Comparison of ENCODE assay signal across 2 cellular contexts in the genomic region with DNA sequence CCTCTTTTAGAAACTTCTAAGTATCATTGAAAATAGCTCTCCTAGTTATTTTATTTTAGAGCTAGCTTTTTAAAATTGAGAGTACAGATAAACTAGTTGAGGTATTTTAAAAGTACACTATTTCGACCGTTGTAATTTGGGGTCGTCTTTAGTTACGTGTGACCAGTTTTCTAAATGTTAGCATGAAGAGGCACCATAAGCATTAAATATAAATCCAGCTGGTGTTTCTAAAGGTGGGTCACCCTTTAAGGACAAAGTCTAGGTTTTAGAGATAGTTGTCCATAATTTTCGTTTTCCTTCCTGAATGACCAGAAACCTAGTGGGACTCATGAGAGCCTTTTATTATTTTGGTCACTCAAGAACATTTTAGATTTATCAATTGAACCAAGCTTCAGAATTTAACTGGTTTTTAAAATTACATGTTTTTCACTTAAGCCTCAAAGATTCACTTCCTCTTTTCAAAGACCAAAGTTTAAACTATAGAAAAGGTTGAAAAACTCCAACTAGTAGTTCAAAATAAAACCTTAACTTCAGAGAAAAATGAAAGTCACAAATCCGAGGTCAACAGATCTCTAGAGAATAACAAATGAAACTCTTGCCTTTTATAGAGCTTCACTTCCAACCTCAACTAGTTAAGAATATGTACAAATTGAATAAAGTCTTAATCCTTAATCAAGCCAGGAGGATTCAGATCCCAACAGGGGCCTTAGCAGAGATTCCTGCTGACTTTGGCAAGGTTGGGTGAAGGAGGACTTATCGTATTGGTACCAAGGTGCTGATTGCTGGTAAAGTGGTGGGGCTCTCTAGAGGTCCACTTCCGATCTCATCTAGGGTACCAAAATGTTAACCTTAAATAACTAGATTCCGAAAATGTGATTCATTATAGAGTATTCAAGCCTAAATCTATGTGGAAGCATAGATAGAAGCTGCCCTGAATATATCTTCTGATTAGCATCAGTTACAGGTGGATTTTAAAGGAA.
TF ChIP-seq lines count a peak whose summit lies in the region.

No MANE protein-coding gene starts in this region.

TF ChIP-seq in GM23338, 12 proteins besides CTCF, POLR2A, EP300 and RAD21 (continued from another document and continues in another):
- TF ChIP-seq REST (IDR thresholded peaks at IDR 0.05; ENCODE audit: unreplicated experiment) (no peak), EZH2phosphoT487 (IDR thresholded peaks at IDR 0.05; ENCODE audit: unreplicated experiment) (no peak), NANOG (IDR thresholded peaks at IDR 0.05; ENCODE audit: borderline replicate concordance) (no peak), ZNF331 (CRISPR knock-in tag; IDR thresholded peaks at IDR 0.05; ENCODE audit: low read depth) (no peak), ETS1 (IDR thresholded peaks at IDR 0.05) (no peak)
- TF ChIP-seq, protein P1, sequence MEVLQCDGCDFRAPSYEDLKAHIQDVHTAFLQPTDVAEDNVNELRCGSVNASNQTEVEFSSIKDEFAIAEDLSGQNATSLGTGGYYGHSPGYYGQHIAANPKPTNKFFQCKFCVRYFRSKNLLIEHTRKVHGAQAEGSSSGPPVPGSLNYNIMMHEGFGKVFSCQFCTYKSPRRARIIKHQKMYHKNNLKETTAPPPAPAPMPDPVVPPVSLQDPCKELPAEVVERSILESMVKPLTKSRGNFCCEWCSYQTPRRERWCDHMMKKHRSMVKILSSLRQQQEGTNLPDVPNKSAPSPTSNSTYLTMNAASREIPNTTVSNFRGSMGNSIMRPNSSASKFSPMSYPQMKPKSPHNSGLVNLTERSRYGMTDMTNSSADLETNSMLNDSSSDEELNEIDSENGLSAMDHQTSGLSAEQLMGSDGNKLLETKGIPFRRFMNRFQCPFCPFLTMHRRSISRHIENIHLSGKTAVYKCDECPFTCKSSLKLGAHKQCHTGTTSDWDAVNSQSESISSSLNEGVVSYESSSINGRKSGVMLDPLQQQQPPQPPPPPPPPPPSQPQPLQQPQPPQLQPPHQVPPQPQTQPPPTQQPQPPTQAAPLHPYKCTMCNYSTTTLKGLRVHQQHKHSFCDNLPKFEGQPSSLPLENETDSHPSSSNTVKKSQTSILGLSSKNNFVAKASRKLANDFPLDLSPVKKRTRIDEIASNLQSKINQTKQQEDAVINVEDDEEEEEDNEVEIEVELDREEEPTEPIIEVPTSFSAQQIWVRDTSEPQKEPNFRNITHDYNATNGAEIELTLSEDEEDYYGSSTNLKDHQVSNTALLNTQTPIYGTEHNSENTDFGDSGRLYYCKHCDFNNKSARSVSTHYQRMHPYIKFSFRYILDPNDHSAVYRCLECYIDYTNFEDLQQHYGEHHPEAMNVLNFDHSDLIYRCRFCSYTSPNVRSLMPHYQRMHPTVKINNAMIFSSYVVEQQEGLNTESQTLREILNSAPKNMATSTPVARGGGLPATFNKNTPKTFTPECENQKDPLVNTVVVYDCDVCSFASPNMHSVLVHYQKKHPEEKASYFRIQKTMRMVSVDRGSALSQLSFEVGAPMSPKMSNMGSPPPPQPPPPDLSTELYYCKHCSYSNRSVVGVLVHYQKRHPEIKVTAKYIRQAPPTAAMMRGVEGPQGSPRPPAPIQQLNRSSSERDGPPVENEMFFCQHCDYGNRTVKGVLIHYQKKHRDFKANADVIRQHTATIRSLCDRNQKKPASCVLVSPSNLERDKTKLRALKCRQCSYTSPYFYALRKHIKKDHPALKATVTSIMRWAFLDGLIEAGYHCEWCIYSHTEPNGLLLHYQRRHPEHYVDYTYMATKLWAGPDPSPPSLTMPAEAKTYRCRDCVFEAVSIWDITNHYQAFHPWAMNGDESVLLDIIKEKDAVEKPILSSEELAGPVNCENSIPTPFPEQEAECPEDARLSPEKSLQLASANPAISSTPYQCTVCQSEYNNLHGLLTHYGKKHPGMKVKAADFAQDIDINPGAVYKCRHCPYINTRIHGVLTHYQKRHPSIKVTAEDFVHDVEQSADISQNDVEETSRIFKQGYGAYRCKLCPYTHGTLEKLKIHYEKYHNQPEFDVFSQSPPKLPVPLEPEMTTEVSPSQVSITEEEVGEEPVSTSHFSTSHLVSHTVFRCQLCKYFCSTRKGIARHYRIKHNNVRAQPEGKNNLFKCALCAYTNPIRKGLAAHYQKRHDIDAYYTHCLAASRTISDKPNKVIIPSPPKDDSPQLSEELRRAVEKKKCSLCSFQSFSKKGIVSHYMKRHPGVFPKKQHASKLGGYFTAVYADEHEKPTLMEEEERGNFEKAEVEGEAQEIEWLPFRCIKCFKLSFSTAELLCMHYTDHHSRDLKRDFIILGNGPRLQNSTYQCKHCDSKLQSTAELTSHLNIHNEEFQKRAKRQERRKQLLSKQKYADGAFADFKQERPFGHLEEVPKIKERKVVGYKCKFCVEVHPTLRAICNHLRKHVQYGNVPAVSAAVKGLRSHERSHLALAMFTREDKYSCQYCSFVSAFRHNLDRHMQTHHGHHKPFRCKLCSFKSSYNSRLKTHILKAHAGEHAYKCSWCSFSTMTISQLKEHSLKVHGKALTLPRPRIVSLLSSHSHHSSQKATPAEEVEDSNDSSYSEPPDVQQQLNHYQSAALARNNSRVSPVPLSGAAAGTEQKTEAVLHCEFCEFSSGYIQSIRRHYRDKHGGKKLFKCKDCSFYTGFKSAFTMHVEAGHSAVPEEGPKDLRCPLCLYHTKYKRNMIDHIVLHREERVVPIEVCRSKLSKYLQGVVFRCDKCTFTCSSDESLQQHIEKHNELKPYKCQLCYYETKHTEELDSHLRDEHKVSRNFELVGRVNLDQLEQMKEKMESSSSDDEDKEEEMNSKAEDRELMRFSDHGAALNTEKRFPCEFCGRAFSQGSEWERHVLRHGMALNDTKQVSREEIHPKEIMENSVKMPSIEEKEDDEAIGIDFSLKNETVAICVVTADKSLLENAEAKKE (CRISPR knock-in tag; IDR thresholded peaks at IDR 0.05) = no peak

TF ChIP-seq in SK-N-SH treated with all-trans-retinoic acid at 6 μM for 48 hours, 23 proteins besides CTCF, POLR2A, EP300 and RAD21 (continued from another document):
- TF ChIP-seq, protein P2, sequence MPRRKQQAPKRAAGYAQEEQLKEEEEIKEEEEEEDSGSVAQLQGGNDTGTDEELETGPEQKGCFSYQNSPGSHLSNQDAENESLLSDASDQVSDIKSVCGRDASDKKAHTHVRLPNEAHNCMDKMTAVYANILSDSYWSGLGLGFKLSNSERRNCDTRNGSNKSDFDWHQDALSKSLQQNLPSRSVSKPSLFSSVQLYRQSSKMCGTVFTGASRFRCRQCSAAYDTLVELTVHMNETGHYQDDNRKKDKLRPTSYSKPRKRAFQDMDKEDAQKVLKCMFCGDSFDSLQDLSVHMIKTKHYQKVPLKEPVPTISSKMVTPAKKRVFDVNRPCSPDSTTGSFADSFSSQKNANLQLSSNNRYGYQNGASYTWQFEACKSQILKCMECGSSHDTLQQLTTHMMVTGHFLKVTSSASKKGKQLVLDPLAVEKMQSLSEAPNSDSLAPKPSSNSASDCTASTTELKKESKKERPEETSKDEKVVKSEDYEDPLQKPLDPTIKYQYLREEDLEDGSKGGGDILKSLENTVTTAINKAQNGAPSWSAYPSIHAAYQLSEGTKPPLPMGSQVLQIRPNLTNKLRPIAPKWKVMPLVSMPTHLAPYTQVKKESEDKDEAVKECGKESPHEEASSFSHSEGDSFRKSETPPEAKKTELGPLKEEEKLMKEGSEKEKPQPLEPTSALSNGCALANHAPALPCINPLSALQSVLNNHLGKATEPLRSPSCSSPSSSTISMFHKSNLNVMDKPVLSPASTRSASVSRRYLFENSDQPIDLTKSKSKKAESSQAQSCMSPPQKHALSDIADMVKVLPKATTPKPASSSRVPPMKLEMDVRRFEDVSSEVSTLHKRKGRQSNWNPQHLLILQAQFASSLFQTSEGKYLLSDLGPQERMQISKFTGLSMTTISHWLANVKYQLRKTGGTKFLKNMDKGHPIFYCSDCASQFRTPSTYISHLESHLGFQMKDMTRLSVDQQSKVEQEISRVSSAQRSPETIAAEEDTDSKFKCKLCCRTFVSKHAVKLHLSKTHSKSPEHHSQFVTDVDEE (CRISPR knock-in tag; IDR thresholded peaks at IDR 0.05) = no peak
- TF ChIP-seq TCF4 (CRISPR knock-in tag; IDR thresholded peaks at IDR 0.05; ENCODE audit: borderline replicate concordance) = no peak
- TF ChIP-seq, protein P3, sequence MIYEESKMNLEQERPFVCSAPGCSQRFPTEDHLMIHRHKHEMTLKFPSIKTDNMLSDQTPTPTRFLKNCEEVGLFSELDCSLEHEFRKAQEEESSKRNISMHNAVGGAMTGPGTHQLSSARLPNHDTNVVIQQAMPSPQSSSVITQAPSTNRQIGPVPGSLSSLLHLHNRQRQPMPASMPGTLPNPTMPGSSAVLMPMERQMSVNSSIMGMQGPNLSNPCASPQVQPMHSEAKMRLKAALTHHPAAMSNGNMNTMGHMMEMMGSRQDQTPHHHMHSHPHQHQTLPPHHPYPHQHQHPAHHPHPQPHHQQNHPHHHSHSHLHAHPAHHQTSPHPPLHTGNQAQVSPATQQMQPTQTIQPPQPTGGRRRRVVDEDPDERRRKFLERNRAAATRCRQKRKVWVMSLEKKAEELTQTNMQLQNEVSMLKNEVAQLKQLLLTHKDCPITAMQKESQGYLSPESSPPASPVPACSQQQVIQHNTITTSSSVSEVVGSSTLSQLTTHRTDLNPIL (CRISPR knock-in tag; IDR thresholded peaks at IDR 0.05; ENCODE audit: low read depth) = no peak
